13 cellular contexts compared by ENCODE assay signal in the genomic region with DNA sequence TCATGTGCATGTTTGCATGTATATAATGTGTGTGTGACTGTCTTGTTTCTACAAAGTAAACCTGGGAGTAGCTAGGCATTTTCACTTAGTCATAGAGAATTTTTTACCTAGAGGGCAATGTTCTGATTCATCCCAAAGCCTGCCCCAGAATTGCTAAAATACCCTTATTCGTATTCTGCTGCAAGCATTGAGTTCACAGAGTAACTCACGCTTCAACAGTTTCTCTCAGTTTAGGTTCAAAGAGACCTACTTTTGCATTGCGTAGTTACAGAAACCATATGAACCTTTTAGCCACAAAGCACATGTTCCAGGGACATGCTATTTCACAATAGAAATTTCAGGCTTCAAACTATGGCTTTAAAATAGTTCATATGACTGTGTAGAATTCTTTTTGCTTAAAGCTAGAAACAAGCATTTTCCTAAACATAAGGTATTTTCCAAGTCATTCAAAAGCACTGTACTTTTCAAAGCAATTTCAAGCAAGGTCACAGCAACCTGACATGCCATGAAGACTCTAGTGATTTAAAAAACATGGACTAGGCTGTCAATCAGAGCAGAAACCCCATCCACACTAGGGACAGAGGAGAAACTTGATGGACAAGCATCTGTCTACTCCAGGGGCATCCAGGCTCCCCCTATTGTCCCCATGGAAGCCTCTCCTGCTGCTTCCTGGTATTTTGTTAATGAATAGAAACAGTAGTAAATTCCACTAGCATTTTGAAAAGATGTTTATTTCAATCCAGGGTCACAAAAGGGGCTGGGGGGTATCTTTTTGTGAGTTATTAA.
DNase-seq lines count a peak whose midpoint lies in the region; ATAC-seq and TF ChIP-seq lines count a peak whose summit lies in the region.
"Had no signal": no experiment of that assay in that cellular context is flagged by ENCODE, and none has a peak within 500 bp of the region (broad histone marks: within the 10 kb centered on the region; RNA-seq: fewer than 3 reads in every experiment).

No MANE protein-coding gene starts in this region.

- no peaks in the 10 kb centered on the region for H3K27me3 ChIP-seq in adipocyte (replicated peaks; ENCODE audit: control insufficient read depth, insufficient read depth, low read length)
- H3K27me3 ChIP-seq in MG63, result no peaks in the 10 kb centered on the region
- no peaks in the 10 kb centered on the region for H3K27me3 ChIP-seq in prostate gland (replicated peaks; ENCODE audit: insufficient read depth)
- H3K27me3 ChIP-seq: gastroesophageal sphincter had no signal

- DNase-seq in adipocyte (ENCODE audit: low read depth) (peak; percentile 73), left kidney (ENCODE audit: low read depth, low spot score) (peak; percentile 13), SHP77 (lab: John Stamatoyannopoulos, UW) (no peak), MG63 (no peak), prostate gland (ENCODE audit: low spot score) (no peak), mucosa of descending colon (no peak)
- DNase-seq: activated gamma-delta T cell treated with Interleukin-2 at 50 U/mL for 16 hours; GOT3; posterior cingulate gyrus; stimulated activated CD8-positive, alpha-beta memory T cell treated with anti-CD3 and anti-CD28 coated beads, Interleukin-4, amount 100 ng/mL, for 48 hours had no signal

- ATAC-seq in GM18520 (IDR thresholded peaks at IDR 0.05; ENCODE audit: unreplicated experiment), result peak; percentile 51
- peak; percentile 60 for ATAC-seq in HG02870 (IDR thresholded peaks at IDR 0.05; ENCODE audit: unreplicated experiment)
- ATAC-seq in mucosa of descending colon, result no peak
- ATAC-seq: gastroesophageal sphincter had no signal

- H3K4me3 ChIP-seq in adipocyte (ENCODE audit: low read length) (no peak overlapping the region), MG63 (no peak overlapping the region), prostate gland (no peak overlapping the region), mucosa of descending colon (no peak overlapping the region)
- H3K4me3 ChIP-seq: gastroesophageal sphincter had no signal

- H3K36me3 ChIP-seq in adipocyte (ENCODE audit: control insufficient read depth, insufficient read depth, low read length, severe bottlenecking), result no peaks in the 10 kb centered on the region
- no peaks in the 10 kb centered on the region for H3K36me3 ChIP-seq in MG63
- H3K36me3 ChIP-seq in prostate gland, result no peaks in the 10 kb centered on the region
- H3K36me3 ChIP-seq in mucosa of descending colon (ENCODE audit: low read depth), result no peaks in the 10 kb centered on the region
- H3K36me3 ChIP-seq: gastroesophageal sphincter had no signal

- no peak overlapping the region for H3K9ac ChIP-seq in adipocyte (ENCODE audit: low read length)

- intact Hi-C loops in prostate gland (cut with DNase I) (no loop called here), mucosa of descending colon (cut with DNase I, micrococcal nuclease) (no loop called here)

- TF ChIP-seq CTCF in prostate gland (IDR thresholded peaks at IDR 0.05), result no peak
- no peak for TF ChIP-seq CTCF in mucosa of descending colon (IDR thresholded peaks at IDR 0.05)

- WGBS in prostate gland, result 80% methylated on average over 3 of the region's 3 CpGs

- H3K9me3 ChIP-seq in adipocyte (ENCODE audit: control insufficient read depth, low read length), result no peaks in the 10 kb centered on the region
- no peaks in the 10 kb centered on the region; the same call in 1 of the 2 replicates for H3K9me3 ChIP-seq in MG63
- no peaks in the 10 kb centered on the region for H3K9me3 ChIP-seq in prostate gland
- no peaks in the 10 kb centered on the region for H3K9me3 ChIP-seq in mucosa of descending colon
- H3K9me3 ChIP-seq: gastroesophageal sphincter had no signal

- no peak for TF ChIP-seq POLR2A in prostate gland (IDR thresholded peaks at IDR 0.05)

- no peak overlapping the region for H3K27ac ChIP-seq in prostate gland
- H3K27ac ChIP-seq: gastroesophageal sphincter had no signal

- H3K4me1 ChIP-seq in adipocyte (ENCODE audit: control insufficient read depth, insufficient read depth, low read length) (peaks cover 7% of the 10 kb centered on the region), prostate gland (replicated peaks) (no peaks in the 10 kb centered on the region), mucosa of descending colon (ENCODE audit: low read depth) (no peaks in the 10 kb centered on the region)
- H3K4me1 ChIP-seq: gastroesophageal sphincter had no signal

Comparison
In these comparisons a context has a peak if more than half of its experiments do, and no peak if none do; other contexts are left out.
1. DNase-seq: peak in adipocyte (single experiment) and left kidney (single experiment); none in SHP77 (0 of 2), MG63 (single experiment), prostate gland (single experiment) and mucosa of descending colon (0 of 3).